In the genomic region with DNA sequence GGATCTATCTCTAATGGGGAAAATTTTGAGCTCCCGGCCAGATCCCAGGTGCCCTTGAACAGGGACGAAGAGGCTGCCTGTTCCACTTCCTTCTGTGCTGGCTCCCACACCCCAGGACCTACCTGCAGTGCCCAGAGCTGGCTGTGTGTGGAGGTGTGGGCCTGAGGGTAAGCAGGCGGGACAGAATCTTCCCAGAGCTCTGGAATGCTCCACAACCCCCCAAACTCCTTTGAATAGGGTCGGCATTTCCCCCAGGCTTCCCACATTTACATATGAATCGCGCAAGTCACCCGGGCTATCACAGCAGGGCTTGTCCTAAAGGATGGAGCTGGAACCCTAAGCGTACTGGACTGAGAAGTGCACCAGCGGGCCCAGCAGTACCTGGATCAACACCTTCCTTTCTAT, we compare ENCODE assay signal across 10 cellular contexts.
DNase-seq lines count a peak whose midpoint lies in the region; ATAC-seq and TF ChIP-seq lines count a peak whose summit lies in the region.
"Had no signal": no experiment of that assay in that cellular context is flagged by ENCODE, and none has a peak within 500 bp of the region (broad histone marks: within the 10 kb centered on the region; RNA-seq: fewer than 3 reads in every experiment).

No MANE protein-coding gene starts in this region.

- H3K4me3 ChIP-seq in colonic mucosa, result no peak overlapping the region
- H3K4me3 ChIP-seq: gastrocnemius medialis had no signal

- intact Hi-C loops in colonic mucosa (cut with DNase I), result loop anchor here (10.0 kb wide), 1 partner anchor 101 kb away; no protein-coding TSS in a partner anchor

- no peaks in the 10 kb centered on the region for H3K36me3 ChIP-seq in colonic mucosa
- H3K36me3 ChIP-seq: gastrocnemius medialis had no signal

- peak overlapping the region; percentile 43 to 70 for H3K9ac ChIP-seq in colonic mucosa (ENCODE audit: low read depth in 2 of 2, low read length in 2 of 2)

- no peaks in the 10 kb centered on the region for H3K9me3 ChIP-seq in colonic mucosa
- H3K9me3 ChIP-seq: gastrocnemius medialis had no signal

- no peaks in the 10 kb centered on the region for H3K27me3 ChIP-seq in colonic mucosa
- H3K27me3 ChIP-seq: gastrocnemius medialis had no signal

- ATAC-seq in GM19351 (IDR thresholded peaks at IDR 0.05; ENCODE audit: unreplicated experiment) (no peak), GM19328 (IDR thresholded peaks at IDR 0.05; ENCODE audit: unreplicated experiment) (no peak)
- ATAC-seq: gastrocnemius medialis had no signal

- peak; percentile 18 for TF ChIP-seq CTCF in colonic mucosa (IDR thresholded peaks at IDR 0.05)

- H3K4me1 ChIP-seq in colonic mucosa, result peaks cover 17% of the 10 kb centered on the region

- peak; percentile 44 for DNase-seq in NCI-H1048 (lab: John Stamatoyannopoulos, UW)
- DNase-seq in colonic mucosa, result peak; percentile 60
- DNase-seq in iPS-NIHi11 (ENCODE audit: low spot score), result peak; percentile 85
- DNase-seq in retina, result peak; percentile 75
- DNase-seq in stimulated activated naive CD4-positive, alpha-beta T cell treated with Interleukin-2 at 50 U/mL for 16 hours (lab: John Stamatoyannopoulos, UW), result no peak
- DNase-seq: activated CD8-positive, alpha-beta memory T cell treated with anti-CD3 and anti-CD28 coated beads, Interleukin-2, amount 50 U/mL, for 48 hours; Calu3; gastrocnemius medialis had no signal

- H3K27ac ChIP-seq in colonic mucosa, result peak overlapping the region; percentile 20
- H3K27ac ChIP-seq: gastrocnemius medialis had no signal
